In genomic region chr1:112713466-112714312, GRCh38 we compare ENCODE assay signal across 8 cellular contexts. TPM values are rescaled to one million over a fixed set of nuclear protein-coding genes. Genes with fewer than 3 reads are reported as not detected.
DNase-seq lines count a peak whose midpoint lies in the region; ATAC-seq and TF ChIP-seq lines count a peak whose summit lies in the region.

No MANE protein-coding gene starts in this region.

- no peak overlapping the region for H4K5ac ChIP-seq in H9 (ENCODE audit: insufficient read length, low read depth, low read length)

- POLR2A ChIA-PET in CD8-positive, alpha-beta T cell (lab: Charles Lee), result interaction anchor here (2.5 kb wide), 1 partner anchor 39 kb away, joined by 15 read pairs; the partner anchor contains the start of gene MOV10

- peaks cover 9% of the 10 kb centered on the region for H3K27me3 Mint-ChIP-seq in CD8-positive, alpha-beta T cell (ENCODE audit: low read depth)
- H3K27me3 Mint-ChIP-seq in H9 (ENCODE audit: low read depth) (peaks cover 53% of the 10 kb centered on the region), T-helper 17 cell (peaks cover 7% of the 10 kb centered on the region)
- H3K27me3 Mint-ChIP-seq in activated CD8-positive, alpha-beta memory T cell treated with anti-CD3 and anti-CD28 coated beads, Interleukin-2, amount 10 ng/mL, durations not matched to agents 7 days and 5 days, result peaks cover 41% of the 10 kb centered on the region

- no peak overlapping the region for H2BK12ac ChIP-seq in H9 (ENCODE audit: insufficient read length, low read depth, low read length)

- H2BK15ac ChIP-seq in H9 (ENCODE audit: low read depth, low read length), result no peak overlapping the region

- H2AFZ ChIP-seq in H9 (ENCODE audit: low read length), result no peak overlapping the region

- H4K91ac ChIP-seq in H9 (ENCODE audit: insufficient read length, low read depth, low read length), result no peak overlapping the region

- no peaks in the 10 kb centered on the region for H3K79me1 ChIP-seq in H9 (ENCODE audit: insufficient read depth, low read depth, low read length, poor library complexity, severe bottlenecking)

- no peak overlapping the region for H3K9ac ChIP-seq in H9 (ENCODE audit: extremely low read depth, insufficient read length, low read length)

- H3K18ac ChIP-seq in H9 (ENCODE audit: insufficient read length, low read depth, low read length), result no peak overlapping the region

- no peak overlapping the region for H3K56ac ChIP-seq in H9 (ENCODE audit: insufficient read length, low read depth, low read length)

- no peaks in the 10 kb centered on the region for H3K9me3 Mint-ChIP-seq in CD8-positive, alpha-beta T cell
- peaks cover 0 to 3% of the 10 kb centered on the region in 2 experiments; a peak in 2 of 5 replicates for H3K9me3 Mint-ChIP-seq in H9
- H3K9me3 Mint-ChIP-seq in stimulated activated effector memory CD8-positive, alpha-beta T cell treated with anti-CD3 and anti-CD28 coated beads, Interleukin-12 subunit alpha, Interleukin-12 subunit beta, amount 100 ng/mL, for 72 hours, result no peaks in the 10 kb centered on the region
- H3K9me3 Mint-ChIP-seq in activated CD8-positive, alpha-beta memory T cell treated with anti-CD3 and anti-CD28 coated beads, Interleukin-2, amount 10 ng/mL, durations not matched to agents 7 days and 5 days (ENCODE audit: low read depth), result no peaks in the 10 kb centered on the region

- CTCF ChIA-PET in CD8-positive, alpha-beta T cell (lab: Charles Lee), result interaction anchor here (3.9 to 4.6 kb wide), 2 partner anchors 12 to 359 kb away, joined by 35 to 61 read pairs; partner anchors contain the start of gene LRIG2
- CTCF ChIA-PET in activated CD8-positive, alpha-beta memory T cell treated with anti-CD3 and anti-CD28 coated beads, Interleukin-2, amount 10 ng/mL, durations not matched to agents 7 days and 5 days (lab: Charles Lee), result interaction anchor here (0.9 to 10.8 kb wide), 6 partner anchors 10 to 323 kb away, joined by 3 to 219 read pairs (median 16); no protein-coding TSS in a partner anchor

- H2BK20ac ChIP-seq in H9 (ENCODE audit: low read depth, low read length, poor library complexity, severe bottlenecking), result no peak overlapping the region

- H2BK5ac ChIP-seq in H9 (ENCODE audit: insufficient read length, low read length), result no peak overlapping the region

- peak overlapping the region; percentile 57 for H3K4me2 ChIP-seq in H9 (ENCODE audit: insufficient read depth, insufficient read length, low read length)

- no peak overlapping the region for H3T11ph ChIP-seq in H9 (ENCODE audit: low read length)

- no CpG with 5 or more reads among the region's 14 CpGs for WGBS in H9 (ENCODE audit: extremely low coverage, insufficient read length, low lambda C conversion rate)
- no CpG with 5 or more reads among the region's 14 CpGs for WGBS in iPS DF 6.9 (ENCODE audit: insufficient coverage, insufficient read length)

- H2AK5ac ChIP-seq in H9 (ENCODE audit: insufficient read length, low read length), result no peak overlapping the region

- no peak overlapping the region for H3K4me3 ChIP-seq in CD8-positive, alpha-beta T cell (ENCODE audit: low read depth, low read length)
- H3K4me3 ChIP-seq in iPS DF 6.9 (ENCODE audit: low read length), result peak overlapping the region; percentile 74; the same call in 1 of the 2 replicates

- H3K27me3 ChIP-seq in CD8-positive, alpha-beta T cell (ENCODE audit: insufficient read depth, low read length), result no peaks in the 10 kb centered on the region
- no peaks in the 10 kb centered on the region for H3K27me3 ChIP-seq in H9 (ENCODE audit: insufficient read depth, low read length)
- no peaks in the 10 kb centered on the region; the same call in 1 of the 2 replicates for H3K27me3 ChIP-seq in iPS DF 6.9 (ENCODE audit: control insufficient read depth, insufficient read depth, low read length)

- TF ChIP-seq CTCF in CD8-positive, alpha-beta T cell (IDR thresholded peaks at IDR 0.05), result no peak
- no peak for TF ChIP-seq CTCF in H9 (conservative IDR thresholded peaks at IDR 0.05)

- ATAC-seq in CD8-positive, alpha-beta T cell, result no peak
- no peak for ATAC-seq in T-helper 17 cell
- ATAC-seq in stimulated activated effector memory CD8-positive, alpha-beta T cell treated with anti-CD3 and anti-CD28 coated beads, Interleukin-12 subunit alpha, Interleukin-12 subunit beta, amount 100 ng/mL, for 72 hours, result no peak
- no peak for ATAC-seq in activated CD8-positive, alpha-beta memory T cell treated with anti-CD3 and anti-CD28 coated beads, Interleukin-2, amount 10 ng/mL, durations not matched to agents 7 days and 5 days

- H3K23me2 ChIP-seq in H9 (ENCODE audit: insufficient read length, low read depth, low read length, poor library complexity, severe bottlenecking), result peaks cover 19% of the 10 kb centered on the region

- peak overlapping the region; percentile 82 for H3K4me3 Mint-ChIP-seq in CD8-positive, alpha-beta T cell
- H3K4me3 Mint-ChIP-seq in H9, result peak overlapping the region; percentile 75 to 95
- H3K4me3 Mint-ChIP-seq in T-helper 17 cell, result peak overlapping the region; percentile 89
- peak overlapping the region; percentile 87 for H3K4me3 Mint-ChIP-seq in stimulated activated effector memory CD8-positive, alpha-beta T cell treated with anti-CD3 and anti-CD28 coated beads, Interleukin-12 subunit alpha, Interleukin-12 subunit beta, amount 100 ng/mL, for 72 hours
- no peak overlapping the region for H3K4me3 Mint-ChIP-seq in activated CD8-positive, alpha-beta memory T cell treated with anti-CD3 and anti-CD28 coated beads, Interleukin-2, amount 10 ng/mL, durations not matched to agents 7 days and 5 days

- no peaks in the 10 kb centered on the region for H3K36me3 Mint-ChIP-seq in CD8-positive, alpha-beta T cell
- H3K36me3 Mint-ChIP-seq in H9 (ENCODE audit: insufficient read depth in 1 of 3, low read depth in 3 of 3), result peaks cover 13 to 24% (median 17%) of the 10 kb centered on the region in 3 experiments
- no peaks in the 10 kb centered on the region for H3K36me3 Mint-ChIP-seq in T-helper 17 cell (ENCODE audit: low read depth)
- H3K36me3 Mint-ChIP-seq in stimulated activated effector memory CD8-positive, alpha-beta T cell treated with anti-CD3 and anti-CD28 coated beads, Interleukin-12 subunit alpha, Interleukin-12 subunit beta, amount 100 ng/mL, for 72 hours, result no peaks in the 10 kb centered on the region
- no peaks in the 10 kb centered on the region for H3K36me3 Mint-ChIP-seq in activated CD8-positive, alpha-beta memory T cell treated with anti-CD3 and anti-CD28 coated beads, Interleukin-2, amount 10 ng/mL, durations not matched to agents 7 days and 5 days

- intact Hi-C loops in CD8-positive, alpha-beta T cell (cut with DNase I, micrococcal nuclease), result loop anchor here in 1 of 2 experiments (2.0 kb wide), 2 partner anchors 95 to 677 kb away; partner anchors contain the start of genes CAPZA1, MAGI3 and ST7L

- no peaks in the 10 kb centered on the region; the same call in 1 of the 2 replicates for H3K79me2 ChIP-seq in H9 (ENCODE audit: insufficient read depth, low read length)

- DNase-seq in CD8-positive, alpha-beta T cell, result no peak
- peak; percentile 51 for DNase-seq in H9
- DNase-seq in T-helper 17 cell, result no peak
- no peak for DNase-seq in iPS DF 6.9 (ENCODE audit: low read depth, low spot score)
- DNase-seq in stimulated activated effector memory CD8-positive, alpha-beta T cell treated with anti-CD3 and anti-CD28 coated beads, Interleukin-12 subunit alpha, Interleukin-12 subunit beta, amount 100 ng/mL, for 72 hours (ENCODE audit: low spot score in 2 of 2), result peak in 1 of 2 donors; percentile 50
- DNase-seq in NCI-H345 (lab: John Stamatoyannopoulos, UW), result no peak
- DNase-seq in activated CD8-positive, alpha-beta memory T cell treated with anti-CD3 and anti-CD28 coated beads, Interleukin-2, amount 10 ng/mL, durations not matched to agents 7 days and 5 days, result no peak
- no peak for DNase-seq in globus pallidus (ENCODE audit: low spot score)

- H3K4ac ChIP-seq in H9 (ENCODE audit: low read depth, low read length), result no peak overlapping the region

- no peaks in the 10 kb centered on the region for H3K36me3 ChIP-seq in CD8-positive, alpha-beta T cell (ENCODE audit: insufficient read depth, low read length)
- peaks cover 4% of the 10 kb centered on the region; the same call in 1 of the 2 replicates for H3K36me3 ChIP-seq in iPS DF 6.9 (ENCODE audit: control insufficient read depth, insufficient read depth, low read length)

- no peaks in the 10 kb centered on the region for H4K20me1 ChIP-seq in H9 (ENCODE audit: control insufficient read depth, insufficient read depth, insufficient read length)

- peaks cover 20% of the 10 kb centered on the region for H3K4me1 ChIP-seq in CD8-positive, alpha-beta T cell (ENCODE audit: insufficient read depth, low read length)
- H3K4me1 ChIP-seq in H9 (ENCODE audit: insufficient read depth, low read length) (peaks cover 3% of the 10 kb centered on the region; the same call in 1 of the 2 replicates), iPS DF 6.9 (ENCODE audit: control insufficient read depth, insufficient read depth, low read length) (peaks cover 13% of the 10 kb centered on the region)

- H3K27ac Mint-ChIP-seq in CD8-positive, alpha-beta T cell, result no peak overlapping the region
- H3K27ac Mint-ChIP-seq in H9 (no peak overlapping the region; a peak in 1 of 7 replicates), T-helper 17 cell (no peak overlapping the region)
- no peak overlapping the region for H3K27ac Mint-ChIP-seq in stimulated activated effector memory CD8-positive, alpha-beta T cell treated with anti-CD3 and anti-CD28 coated beads, Interleukin-12 subunit alpha, Interleukin-12 subunit beta, amount 100 ng/mL, for 72 hours
- H3K27ac Mint-ChIP-seq in activated CD8-positive, alpha-beta memory T cell treated with anti-CD3 and anti-CD28 coated beads, Interleukin-2, amount 10 ng/mL, durations not matched to agents 7 days and 5 days, result no peak overlapping the region

- no peak overlapping the region for H4K8ac ChIP-seq in H9 (replicated peaks; ENCODE audit: insufficient read length, low read depth, low read length)

- H3K27ac ChIP-seq in CD8-positive, alpha-beta T cell (ENCODE audit: low read depth, low read length), result no peak overlapping the region
- no peak overlapping the region for H3K27ac ChIP-seq in H9 (ENCODE audit: insufficient read length, low read depth, low read length)
- no peak overlapping the region for H3K27ac ChIP-seq in iPS DF 6.9 (ENCODE audit: low read length)

- H3K23ac ChIP-seq in H9 (ENCODE audit: insufficient read length, low read depth, low read length), result no peak overlapping the region

- H2BK120ac ChIP-seq in H9 (ENCODE audit: low read depth, low read length, poor library complexity, severe bottlenecking), result no peak overlapping the region

- H3K9me3 ChIP-seq in CD8-positive, alpha-beta T cell (ENCODE audit: low read length), result no peaks in the 10 kb centered on the region
- H3K9me3 ChIP-seq in H9 (ENCODE audit: control insufficient read depth, low read depth, low read length) (no peaks in the 10 kb centered on the region), T-helper 17 cell (ENCODE audit: control insufficient read depth, low read length, poor library complexity, severe bottlenecking) (no peaks in the 10 kb centered on the region), iPS DF 6.9 (ENCODE audit: control insufficient read depth, insufficient read depth, low read length) (no peaks in the 10 kb centered on the region)

- no peak overlapping the region for H3K14ac ChIP-seq in H9 (ENCODE audit: insufficient read depth, low read length)

- H3K4me1 Mint-ChIP-seq in CD8-positive, alpha-beta T cell (ENCODE audit: low read depth), result peaks cover 21% of the 10 kb centered on the region
- H3K4me1 Mint-ChIP-seq in H9, result peaks cover 49 to 52% of the 10 kb centered on the region in 2 experiments
- H3K4me1 Mint-ChIP-seq in T-helper 17 cell, result peaks cover 15% of the 10 kb centered on the region
- H3K4me1 Mint-ChIP-seq in stimulated activated effector memory CD8-positive, alpha-beta T cell treated with anti-CD3 and anti-CD28 coated beads, Interleukin-12 subunit alpha, Interleukin-12 subunit beta, amount 100 ng/mL, for 72 hours, result peaks cover 46% of the 10 kb centered on the region
- peaks cover 28% of the 10 kb centered on the region for H3K4me1 Mint-ChIP-seq in activated CD8-positive, alpha-beta memory T cell treated with anti-CD3 and anti-CD28 coated beads, Interleukin-2, amount 10 ng/mL, durations not matched to agents 7 days and 5 days

RNA-seq across cellular contexts. Expression of gene PPM1J, which starts 1.4 kb away (rescaled TPM):
- total RNA-seq in CD8-positive, alpha-beta T cell, result under 1 TPM; 0.57 to 0.69 TPM
- total RNA-seq in H9 (2021) (12.7 and 13.2 TPM in 2 replicates), T-helper 17 cell (under 1 TPM; 0.20 to 0.42 TPM)
- total RNA-seq in activated CD8-positive, alpha-beta memory T cell treated with anti-CD3 and anti-CD28 coated beads, Interleukin-2, amount 10 ng/mL, durations not matched to agents 7 days and 5 days, result under 1 TPM in 1 of 2 experiments, not detected in 1; 0.26 TPM

RNA-seq across cellular contexts. Expression of gene RHOC, which starts 6.8 kb away (rescaled TPM):
- 1 to 10 TPM; 7.9 TPM for total RNA-seq in CD8-positive, alpha-beta T cell
- total RNA-seq in H9 (2021) (68.9 and 78.2 TPM in 2 replicates), T-helper 17 cell (10 to 100 TPM; 16.9 to 34.4 TPM)
- 100 to 1,000 TPM; 105 to 130 TPM for total RNA-seq in activated CD8-positive, alpha-beta memory T cell treated with anti-CD3 and anti-CD28 coated beads, Interleukin-2, amount 10 ng/mL, durations not matched to agents 7 days and 5 days

RNA-seq across cellular contexts. Expression of gene MOV10, which starts 39.2 kb away (rescaled TPM):
- 10 to 100 TPM; 92.4 to 94.7 TPM for total RNA-seq in CD8-positive, alpha-beta T cell
- total RNA-seq in H9 (2021), result 77.8 and 80.4 TPM in 2 replicates
- total RNA-seq in T-helper 17 cell, result 10 to 100 TPM; 72.5 to 72.7 TPM
- 100 to 1,000 TPM; 112 to 171 TPM for total RNA-seq in activated CD8-positive, alpha-beta memory T cell treated with anti-CD3 and anti-CD28 coated beads, Interleukin-2, amount 10 ng/mL, durations not matched to agents 7 days and 5 days
